In genomic region chr1:94974224-94974623, GRCh38 we compare ENCODE assay signal across 2 cellular contexts.
TF ChIP-seq lines count a peak whose summit lies in the region.

No MANE protein-coding gene starts in this region.

TF ChIP-seq in liver, 16 proteins besides CTCF, POLR2A, EP300 and RAD21:
- TF ChIP-seq ATF3 (IDR thresholded peaks at IDR 0.05) (no peak), JUND (IDR thresholded peaks at IDR 0.05) (peak in 1 of 2 donors; percentile 19), MAX (IDR thresholded peaks at IDR 0.05) (peak; percentile 10)
TF ChIP-seq in liver: peak in this region for 2.

TF ChIP-seq in HepG2, 621 proteins besides CTCF, POLR2A, EP300 and RAD21:
- TF ChIP-seq FOXA1 (IDR thresholded peaks at IDR 0.05) (no peak), FOXA1 (CRISPR knock-in tag; IDR thresholded peaks at IDR 0.05) (no peak)
